Comparison of ENCODE assay signal across 14 cellular contexts in genomic region chr3:66856555-66856954, GRCh38.
DNase-seq lines count a peak whose midpoint lies in the region; ATAC-seq, FAIRE-seq and TF ChIP-seq lines count a peak whose summit lies in the region.
"Had no signal": no experiment of that assay in that cellular context is flagged by ENCODE, and none has a peak within 500 bp of the region (broad histone marks: within the 10 kb centered on the region; RNA-seq: fewer than 3 reads in every experiment).

No MANE protein-coding gene starts in this region.

- DNase-seq in GM18507 (ENCODE audit: extremely low spot score, insufficient read length, low read depth) (peak; percentile 25), OCI-M1 (lab: John Stamatoyannopoulos, UW) (peak; percentile 86), globus pallidus (ENCODE audit: low spot score) (no peak), WERI-Rb-1 (no peak), endothelial cell (ENCODE audit: low spot score) (no peak), RCC 7860 (ENCODE audit: low spot score) (no peak)
- DNase-seq: AML-193, lower lobe of right lung, NCI-H2227 treated with DMSO at 0.1 percent for 48 hours had no signal

- no peaks in the 10 kb centered on the region for H3K9me3 Mint-ChIP-seq in endothelial cell (ENCODE audit: unreplicated experiment)
- H3K9me3 Mint-ChIP-seq: activated T-helper 1 cell treated with anti-CD3 and anti-CD28 coated beads, Interleukin-12 subunit alpha, Interleukin-12 subunit beta, Interleukin-2, Interleukin-4 antibody, amounts not matched to agents 30 ng/mL and 10 ng/mL and 1 ng/mL, durations not matched to agents 14 hours and 24 hours and 36 hours had no signal

- no peaks in the 10 kb centered on the region for H3K36me3 ChIP-seq in WERI-Rb-1
- H3K36me3 ChIP-seq: lower lobe of right lung, right atrium auricular region had no signal

- TF ChIP-seq CTCF in WERI-Rb-1 (IDR thresholded peaks at IDR 0.05; ENCODE audit: low read depth, low read length) (no peak), endothelial cell (IDR thresholded peaks at IDR 0.05; ENCODE audit: unreplicated experiment) (no peak)

- H3K4me3 ChIP-seq in WERI-Rb-1 (ENCODE audit: low read depth, low read length) = no peak overlapping the region
- H3K4me3 ChIP-seq: lower lobe of right lung, right atrium auricular region had no signal

- ATAC-seq in GM21390 (IDR thresholded peaks at IDR 0.05; ENCODE audit: unreplicated experiment) (peak; percentile 96), HG03159 (IDR thresholded peaks at IDR 0.05; ENCODE audit: unreplicated experiment) (peak; percentile 98)
- ATAC-seq: lower lobe of right lung had no signal

- peaks cover 8% of the 10 kb centered on the region for H3K4me1 Mint-ChIP-seq in endothelial cell (ENCODE audit: unreplicated experiment)

- H3K27ac ChIP-seq in WERI-Rb-1 = no peak overlapping the region
- H3K27ac ChIP-seq: lower lobe of right lung, right atrium auricular region had no signal

- H3K36me3 Mint-ChIP-seq in endothelial cell (ENCODE audit: low read depth, unreplicated experiment) = no peaks in the 10 kb centered on the region

- H3K4me3 Mint-ChIP-seq in endothelial cell (ENCODE audit: unreplicated experiment) = no peak overlapping the region
- H3K4me3 Mint-ChIP-seq: activated T-helper 1 cell treated with anti-CD3 and anti-CD28 coated beads, Interleukin-12 subunit alpha, Interleukin-12 subunit beta, Interleukin-2, Interleukin-4 antibody, amounts not matched to agents 30 ng/mL and 10 ng/mL and 1 ng/mL, durations not matched to agents 14 hours and 24 hours and 36 hours had no signal

- peaks cover 6% of the 10 kb centered on the region for H3K27me3 Mint-ChIP-seq in endothelial cell (ENCODE audit: unreplicated experiment)

- H3K27ac Mint-ChIP-seq in endothelial cell (ENCODE audit: unreplicated experiment) = no peak overlapping the region
- H3K27ac Mint-ChIP-seq: activated T-helper 1 cell treated with anti-CD3 and anti-CD28 coated beads, Interleukin-12 subunit alpha, Interleukin-12 subunit beta, Interleukin-2, Interleukin-4 antibody, amounts not matched to agents 30 ng/mL and 10 ng/mL and 1 ng/mL, durations not matched to agents 14 hours and 24 hours and 36 hours had no signal

- H3K27me3 ChIP-seq in WERI-Rb-1 (ENCODE audit: insufficient read depth, low read depth, severe bottlenecking) = no peaks in the 10 kb centered on the region
- H3K27me3 ChIP-seq: right atrium auricular region had no signal

- FAIRE-seq in GM18507 (lab: Jason Lieb, UNC) (peak; percentile 78), RCC 7860 (lab: Jason Lieb, UNC) (no peak)
- FAIRE-seq: frontal cortex had no signal

- no peaks in the 10 kb centered on the region for H3K9me3 ChIP-seq in WERI-Rb-1 (ENCODE audit: severe bottlenecking)
- H3K9me3 ChIP-seq: lower lobe of right lung, right atrium auricular region had no signal

Comparison
In these comparisons a context has a peak if more than half of its experiments do, and no peak if none do; other contexts are left out.
1. DNase-seq: peak in GM18507 (single experiment) and OCI-M1 (single experiment); none in globus pallidus (single experiment), WERI-Rb-1 (single experiment), endothelial cell (single experiment) and RCC 7860 (single experiment).